Comparison of ENCODE assay signal across 8 cellular contexts in the genomic region with DNA sequence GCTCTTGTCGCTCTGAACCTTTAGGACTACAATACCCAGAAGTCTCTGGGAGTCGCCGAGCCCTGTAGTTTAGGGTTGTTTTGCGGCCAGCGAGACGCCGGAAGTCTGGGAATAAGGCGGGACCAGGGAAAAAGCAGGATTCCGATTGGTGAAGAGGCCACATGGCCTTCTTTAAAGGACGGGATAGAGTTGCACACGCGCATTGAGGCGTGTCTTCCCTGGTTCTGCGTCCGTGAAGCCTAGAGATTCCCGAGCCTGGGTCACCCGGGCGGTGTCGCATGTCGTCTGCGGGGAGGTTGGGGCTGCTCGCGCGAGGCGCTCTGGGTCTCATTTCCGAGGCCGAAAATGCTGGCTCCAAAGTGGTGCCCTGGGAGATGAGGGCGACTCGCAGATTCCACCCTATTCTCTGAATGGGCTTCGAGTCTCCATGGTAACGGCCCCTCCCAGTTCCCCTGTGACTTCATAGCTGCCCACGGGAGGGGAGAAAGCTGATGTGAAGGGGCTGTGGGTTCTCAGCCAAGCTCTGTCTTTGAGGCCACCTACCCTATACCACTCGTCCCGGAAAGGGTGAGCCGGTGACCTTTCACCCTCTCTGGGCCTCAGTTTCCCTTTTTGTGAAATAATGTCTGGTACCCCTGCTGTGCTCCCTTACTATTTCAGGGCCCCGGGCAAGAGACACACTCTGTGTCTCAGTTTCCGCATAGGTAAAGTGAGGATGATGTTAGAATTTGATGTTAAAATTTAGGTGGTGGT. TPM values are rescaled to one million over a fixed set of nuclear protein-coding genes. Genes with fewer than 3 reads are reported as not detected.
DNase-seq lines count a peak whose midpoint lies in the region; ATAC-seq and TF ChIP-seq lines count a peak whose summit lies in the region.

No MANE protein-coding gene starts in this region.

- H3K36me3 Mint-ChIP-seq in H9 (ENCODE audit: insufficient read depth in 1 of 3, low read depth in 3 of 3): peaks cover 0 to 4% (median 2%) of the 10 kb centered on the region in 3 experiments; a peak in 3 of 7 replicates
- H3K36me3 Mint-ChIP-seq in natural killer cell treated with Interleukin-12 subunit alpha and Interleukin-12 subunit beta and Interleukin-15 and Interleukin-18, amount 100 ng/mL, for 72 hours: no peaks in the 10 kb centered on the region

- H2AFZ ChIP-seq in H9 (ENCODE audit: low read length): peak overlapping the region; percentile 71

- H3K4me3 Mint-ChIP-seq in H9: peak overlapping the region; percentile 90 to 91
- H3K4me3 Mint-ChIP-seq in natural killer cell treated with Interleukin-12 subunit alpha and Interleukin-12 subunit beta and Interleukin-15 and Interleukin-18, amount 100 ng/mL, for 72 hours: peak overlapping the region; percentile 89

- H3K4me2 ChIP-seq in H9 (ENCODE audit: insufficient read depth, insufficient read length, low read length): peak overlapping the region; percentile 98

- H3T11ph ChIP-seq in H9 (ENCODE audit: low read length): no peak overlapping the region

- H3K79me2 ChIP-seq in H9 (ENCODE audit: insufficient read depth, low read length): no peaks in the 10 kb centered on the region

- H4K20me1 ChIP-seq in H9 (ENCODE audit: control insufficient read depth, insufficient read depth, insufficient read length): no peaks in the 10 kb centered on the region

- no peaks in the 10 kb centered on the region for H3K4me1 ChIP-seq in H9 (ENCODE audit: insufficient read depth, low read length)

- peaks cover 10 to 14% of the 10 kb centered on the region in 2 experiments for H3K4me1 Mint-ChIP-seq in H9
- H3K4me1 Mint-ChIP-seq in natural killer cell treated with Interleukin-12 subunit alpha and Interleukin-12 subunit beta and Interleukin-15 and Interleukin-18, amount 100 ng/mL, for 72 hours (ENCODE audit: low read depth in 2 of 2): peaks cover 16 to 19% of the 10 kb centered on the region in 2 donors

- peak overlapping the region; percentile 90; the same call in 1 of the 2 replicates for H3K14ac ChIP-seq in H9 (ENCODE audit: insufficient read depth, low read length)

- H2AK5ac ChIP-seq in H9 (ENCODE audit: insufficient read length, low read length): no peak overlapping the region

- peak overlapping the region; percentile 86 for H3K9ac ChIP-seq in H9 (ENCODE audit: extremely low read depth, insufficient read length, low read length)

- H3K9me3 ChIP-seq in H9 (ENCODE audit: control insufficient read depth, low read depth, low read length): no peaks in the 10 kb centered on the region

- H2BK20ac ChIP-seq in H9 (ENCODE audit: low read depth, low read length, poor library complexity, severe bottlenecking): no peak overlapping the region

- peak overlapping the region; percentile 76 for H2BK5ac ChIP-seq in H9 (ENCODE audit: insufficient read length, low read length)

- H2BK12ac ChIP-seq in H9 (ENCODE audit: insufficient read length, low read depth, low read length): peak overlapping the region; percentile 31

- peaks cover 0 to 2% of the 10 kb centered on the region in 2 experiments; a peak in 2 of 5 replicates for H3K9me3 Mint-ChIP-seq in H9
- H3K9me3 Mint-ChIP-seq in natural killer cell treated with Interleukin-12 subunit alpha and Interleukin-12 subunit beta and Interleukin-15 and Interleukin-18, amount 100 ng/mL, for 72 hours: peaks cover 2% of the 10 kb centered on the region

- ATAC-seq in natural killer cell treated with Interleukin-12 subunit alpha and Interleukin-12 subunit beta and Interleukin-15 and Interleukin-18, amount 100 ng/mL, for 72 hours: peak; percentile 90 to 92

- H3K27me3 ChIP-seq in H9 (ENCODE audit: insufficient read depth, low read length): no peaks in the 10 kb centered on the region

- H3K4me3 ChIP-seq in fibroblast of the aortic adventitia (ENCODE audit: low read depth, low read length): peak overlapping the region; percentile 95

- H2BK15ac ChIP-seq in H9 (ENCODE audit: low read depth, low read length): no peak overlapping the region

- H4K91ac ChIP-seq in H9 (ENCODE audit: insufficient read length, low read depth, low read length): no peak overlapping the region

- no peaks in the 10 kb centered on the region for H3K79me1 ChIP-seq in H9 (ENCODE audit: insufficient read depth, low read depth, low read length, poor library complexity, severe bottlenecking)

- H3K27ac Mint-ChIP-seq in H9: peak overlapping the region; percentile 99 to 100 (median 100)
- peak overlapping the region; percentile 97 for H3K27ac Mint-ChIP-seq in natural killer cell treated with Interleukin-12 subunit alpha and Interleukin-12 subunit beta and Interleukin-15 and Interleukin-18, amount 100 ng/mL, for 72 hours

- H3K27ac ChIP-seq in H9 (ENCODE audit: insufficient read length, low read depth, low read length): peak overlapping the region; percentile 58

- no peak for TF ChIP-seq CTCF in H9 (conservative IDR thresholded peaks at IDR 0.05)
- TF ChIP-seq CTCF in fibroblast of the aortic adventitia (IDR thresholded peaks at IDR 0.05; ENCODE audit: insufficient read depth, low read length): no peak

- peak; percentile 51 for TF ChIP-seq POLR2A in Raji (IDR thresholded peaks at IDR 0.05; ENCODE audit: insufficient read depth, low read depth, low read length)

- no peak overlapping the region for H4K5ac ChIP-seq in H9 (ENCODE audit: insufficient read length, low read depth, low read length)

- no peak overlapping the region for H3K4ac ChIP-seq in H9 (ENCODE audit: low read depth, low read length)

- peaks cover 8% of the 10 kb centered on the region for H3K27me3 Mint-ChIP-seq in H9 (ENCODE audit: low read depth)
- peaks cover 0 to 4% of the 10 kb centered on the region in 2 donors for H3K27me3 Mint-ChIP-seq in natural killer cell treated with Interleukin-12 subunit alpha and Interleukin-12 subunit beta and Interleukin-15 and Interleukin-18, amount 100 ng/mL, for 72 hours

- no peak overlapping the region for H3K23ac ChIP-seq in H9 (ENCODE audit: insufficient read length, low read depth, low read length)

- H4K8ac ChIP-seq in H9 (replicated peaks; ENCODE audit: insufficient read length, low read depth, low read length): no peak overlapping the region

- peaks cover 9% of the 10 kb centered on the region for H3K23me2 ChIP-seq in H9 (ENCODE audit: insufficient read length, low read depth, low read length, poor library complexity, severe bottlenecking)

- no peak overlapping the region for H3K56ac ChIP-seq in H9 (ENCODE audit: insufficient read length, low read depth, low read length)

- H3K18ac ChIP-seq in H9 (ENCODE audit: insufficient read length, low read depth, low read length): peak overlapping the region; percentile 96

- H2BK120ac ChIP-seq in H9 (ENCODE audit: low read depth, low read length, poor library complexity, severe bottlenecking): no peak overlapping the region

- no CpG with 5 or more reads among the region's 37 CpGs for WGBS in H9 (ENCODE audit: extremely low coverage, insufficient read length, low lambda C conversion rate)

- DNase-seq in ELR (ENCODE audit: low read depth): peak; percentile 98
- peak; percentile 97 for DNase-seq in H9
- DNase-seq in M059J (ENCODE audit: low read depth): peak; percentile 98
- DNase-seq in activated effector memory CD4-positive, alpha-beta T cell treated with anti-CD3 and anti-CD28 coated beads, Interleukin-2, amount 50 U/mL, for 16 hours: peak; percentile 96
- peak; percentile 99 for DNase-seq in fibroblast of the aortic adventitia (ENCODE audit: low read depth)
- DNase-seq in natural killer cell treated with Interleukin-12 subunit alpha and Interleukin-12 subunit beta and Interleukin-15 and Interleukin-18, amount 100 ng/mL, for 72 hours (ENCODE audit: low spot score): peak; percentile 95
- DNase-seq in stimulated activated naive CD4-positive, alpha-beta T cell treated with Interleukin-2 at 50 U/mL for 16 hours (lab: John Stamatoyannopoulos, UW): peak; percentile 90

RNA-seq across cellular contexts. Expression of gene ZSCAN5A, which starts 0.6 kb away (rescaled TPM):
- total RNA-seq in H9 (2021) (9.1 and 12.5 TPM in 2 replicates), fibroblast of the aortic adventitia (ENCODE audit: low replicate concordance) (6.1 and 9.6 TPM in 2 replicates)
- 6.3 and 9.4 TPM in 2 replicates for total RNA-seq in M059J (2014; rRNA removed; shearing (Covaris generic))
- 10 to 100 TPM in 1 of 2 donors, 1 to 10 TPM in 1; 9.9 to 16.8 TPM for total RNA-seq in natural killer cell treated with Interleukin-12 subunit alpha and Interleukin-12 subunit beta and Interleukin-15 and Interleukin-18, amount 100 ng/mL, for 72 hours

RNA-seq across cellular contexts. Expression of gene EDDM13, which starts 42.7 kb away (rescaled TPM):
- not detected in 2 replicates for total RNA-seq in H9 (2021)
- total RNA-seq in M059J (2014; rRNA removed; shearing (Covaris generic)): not detected in 2 replicates
- total RNA-seq in fibroblast of the aortic adventitia (ENCODE audit: low replicate concordance): not detected in 2 replicates
- total RNA-seq in natural killer cell treated with Interleukin-12 subunit alpha and Interleukin-12 subunit beta and Interleukin-15 and Interleukin-18, amount 100 ng/mL, for 72 hours: 1 to 10 TPM; 1.8 to 4.2 TPM

Comparison
In these comparisons a context has a peak if more than half of its experiments do, and no peak if none do; other contexts are left out.
1. Peak in every context shown above with its lines: DNase-seq, ATAC-seq, H3K4me3 ChIP-seq and H3K27ac ChIP-seq.